8 cellular contexts compared by ENCODE assay signal in genomic region chr20:3786665-3787639, GRCh38. TPM values are rescaled to one million over a fixed set of nuclear protein-coding genes. Genes with fewer than 3 reads are reported as not detected.
DNase-seq lines count a peak whose midpoint lies in the region; ATAC-seq and TF ChIP-seq lines count a peak whose summit lies in the region.

Gene CENPB, minus strand, starts transcription at chr20:3786740. Its CDS starts 257 bp downstream, at chr20:3786483.

- H3K27me3 Mint-ChIP-seq in immature natural killer cell (ENCODE audit: low read depth in 3 of 3): peaks cover 2 to 6% (median 2%) of the 10 kb centered on the region in 3 donors

- DNase-seq in 8988T: peak; percentile 99
- DNase-seq in NCI-H2107 treated with DMSO at 0.1 percent for 48 hours (lab: John Stamatoyannopoulos, UW; ENCODE audit: unreplicated experiment): peak; percentile 27
- DNase-seq in mammary epithelial cell: peak; percentile 81
- peak; percentile 92 to 93 (median 93) for DNase-seq in immature natural killer cell
- DNase-seq in smooth muscle cell (lab: John Stamatoyannopoulos, UW; ENCODE audit: unreplicated experiment): peak; percentile 71

- CTCF ChIA-PET in mammary epithelial cell (lab: Charles Lee; ENCODE audit: low non-redundant PET): interaction anchor here (0.5 to 0.7 kb wide), 8 partner anchors 9 to 227 kb away, joined by 3 to 25 read pairs (median 4); no protein-coding TSS in a partner anchor

- H3K4me1 ChIP-seq in mammary epithelial cell (ENCODE audit: insufficient read depth, low read length) (peaks cover 30% of the 10 kb centered on the region), smooth muscle cell (ENCODE audit: low read depth) (peaks cover 5% of the 10 kb centered on the region)

- H4K20me1 ChIP-seq in mammary epithelial cell (ENCODE audit: insufficient read depth, low read length): no peaks in the 10 kb centered on the region
- H4K20me1 ChIP-seq in smooth muscle cell (ENCODE audit: low read depth): peaks cover 35% of the 10 kb centered on the region

- 6% methylated on average over 9 of the region's 71 CpGs for WGBS in mammary epithelial cell (ENCODE audit: low coverage, missing lambda C conversion rate)
- WGBS in smooth muscle cell (ENCODE audit: low lambda C conversion rate): 13% methylated on average over 23 of the region's 71 CpGs

- peak within 1 kb of the TSS; percentile 66 for H3K27ac ChIP-seq in VCaP
- peak within 1 kb of the TSS; percentile 2 for H3K27ac ChIP-seq in mammary epithelial cell (ENCODE audit: insufficient read depth, low read depth, low read length)
- no peak within 1 kb of the TSS for H3K27ac ChIP-seq in smooth muscle cell (ENCODE audit: low read depth)

- no peaks in the 10 kb centered on the region for H3K9me3 Mint-ChIP-seq in immature natural killer cell

- H2AFZ ChIP-seq in mammary epithelial cell (ENCODE audit: low read depth, low read length): peak within 1 kb of the TSS; percentile 27
- no peak within 1 kb of the TSS for H2AFZ ChIP-seq in smooth muscle cell (ENCODE audit: low read depth)

- dilution Hi-C loops in mammary epithelial cell (cut with HindIII; ENCODE audit: low sequenced_read_pairs): loop anchor here (10.0 kb wide), 1 partner anchor 148 kb away; no protein-coding TSS in a partner anchor

- H3K4me2 ChIP-seq in mammary epithelial cell (ENCODE audit: insufficient read depth, low read depth, low read length): peak within 1 kb of the TSS; percentile 98
- H3K4me2 ChIP-seq in smooth muscle cell: peak within 1 kb of the TSS; percentile 94

- in situ Hi-C loops in mammary epithelial cell (cut with MboI; ENCODE audit: low sequenced_read_pairs in 2 of 2): no loop called here

- H3K27me3 ChIP-seq in mammary epithelial cell (ENCODE audit: insufficient read depth, low read length): no peaks in the 10 kb centered on the region
- H3K27me3 ChIP-seq in smooth muscle cell (ENCODE audit: low read depth): no peaks in the 10 kb centered on the region

- peak; percentile 88 for ATAC-seq in GM18511 (IDR thresholded peaks at IDR 0.05; ENCODE audit: unreplicated experiment)
- peak; percentile 73 for ATAC-seq in HG03025 (IDR thresholded peaks at IDR 0.05; ENCODE audit: low FRiP score, unreplicated experiment)

- H3K4me1 Mint-ChIP-seq in immature natural killer cell: peaks cover 35 to 39% of the 10 kb centered on the region in 2 donors

- H3K9ac ChIP-seq in mammary epithelial cell (ENCODE audit: insufficient read depth, low read length): peak within 1 kb of the TSS; percentile 30
- peak within 1 kb of the TSS; percentile 7 for H3K9ac ChIP-seq in smooth muscle cell (ENCODE audit: low read depth)

- intact Hi-C loops in mammary epithelial cell (cut with micrococcal nuclease): loop anchor here (1.0 to 2.0 kb wide), 5 partner anchors 33 to 298 kb away; partner anchors contain the start of genes AP5S1 and MAVS

- H3K79me2 ChIP-seq in mammary epithelial cell (ENCODE audit: insufficient read depth, low read length) (peaks cover 40% of the 10 kb centered on the region), smooth muscle cell (ENCODE audit: low read depth) (peaks cover 24% of the 10 kb centered on the region)

- H3K36me3 ChIP-seq in mammary epithelial cell (ENCODE audit: insufficient read depth, low read length) (no peaks in the 10 kb centered on the region), smooth muscle cell (ENCODE audit: low read depth) (no peaks in the 10 kb centered on the region)

- H3K4me3 ChIP-seq in mammary epithelial cell (replicated peaks in 1 of 3; ENCODE audit: insufficient read depth in 1 of 3, low read depth in 2 of 3, low read length in 3 of 3) (peak within 1 kb of the TSS; percentile 61 to 80 (median 79)), smooth muscle cell (peak within 1 kb of the TSS; percentile 62)

- H3K4me3 Mint-ChIP-seq in immature natural killer cell: peak within 1 kb of the TSS; percentile 81 to 86 (median 82)

- H3K9me3 ChIP-seq in mammary epithelial cell (replicated peaks; ENCODE audit: insufficient read depth, low read length) (no peaks in the 10 kb centered on the region), smooth muscle cell (replicated peaks; ENCODE audit: low read depth) (no peaks in the 10 kb centered on the region)

- H3F3A ChIP-seq in smooth muscle cell (ENCODE audit: low read depth): peaks cover 11% of the 10 kb centered on the region

- TF ChIP-seq CTCF in VCaP (conservative IDR thresholded peaks at IDR 0.05) (peak; percentile 97), mammary epithelial cell (conservative IDR thresholded peaks at IDR 0.05 in 1 of 2, IDR thresholded peaks at IDR 0.05 in 1 of 2; ENCODE audit: extremely low read depth in 1 of 2, insufficient read depth in 1 of 2, low read depth in 1 of 2, low read length in 2 of 2) (peak; percentile 60 to 64), smooth muscle cell (IDR thresholded peaks at IDR 0.05; ENCODE audit: borderline replicate concordance, insufficient read depth, poor library complexity, severe bottlenecking) (peak; percentile 85)

- no TSS peak for BruUV-seq in mammary epithelial cell (replicated peaks; lab: Mats Ljungman, UMichigan)

- H3K36me3 Mint-ChIP-seq in immature natural killer cell: no peaks in the 10 kb centered on the region

- peak within 1 kb of the TSS; percentile 62 to 90 (median 86) for H3K27ac Mint-ChIP-seq in immature natural killer cell

RNA-seq across cellular contexts. Expression of gene CENPB, which starts in this region (rescaled TPM):
- total RNA-seq in mammary epithelial cell: 10 to 100 TPM; 56.8 to 72.2 TPM
- 33.5 TPM for polyA plus RNA-seq in mammary epithelial cell
- polyA minus RNA-seq in mammary epithelial cell: 47.9 TPM
- polyA plus RNA-seq in immature natural killer cell: 1 to 10 TPM; 1.0 to 1.7 (median 1.1) TPM
- 23.6 TPM in 2 replicates for total RNA-seq in smooth muscle cell
- 10.4 and 13.4 TPM in 2 replicates for polyA plus RNA-seq in smooth muscle cell

Comparison
In these comparisons a context has a peak if more than half of its experiments do, and no peak if none do; other contexts are left out.
1. DNase-seq: peak in every context shown above with its lines; median percentile 99 in 8988T; 93 in immature natural killer cell; 81 in mammary epithelial cell; 71 in smooth muscle cell; 27 in NCI-H2107 treated with DMSO at 0.1 percent for 48 hours.